ENCODE assay signal across 15 cellular contexts in the genomic region with DNA sequence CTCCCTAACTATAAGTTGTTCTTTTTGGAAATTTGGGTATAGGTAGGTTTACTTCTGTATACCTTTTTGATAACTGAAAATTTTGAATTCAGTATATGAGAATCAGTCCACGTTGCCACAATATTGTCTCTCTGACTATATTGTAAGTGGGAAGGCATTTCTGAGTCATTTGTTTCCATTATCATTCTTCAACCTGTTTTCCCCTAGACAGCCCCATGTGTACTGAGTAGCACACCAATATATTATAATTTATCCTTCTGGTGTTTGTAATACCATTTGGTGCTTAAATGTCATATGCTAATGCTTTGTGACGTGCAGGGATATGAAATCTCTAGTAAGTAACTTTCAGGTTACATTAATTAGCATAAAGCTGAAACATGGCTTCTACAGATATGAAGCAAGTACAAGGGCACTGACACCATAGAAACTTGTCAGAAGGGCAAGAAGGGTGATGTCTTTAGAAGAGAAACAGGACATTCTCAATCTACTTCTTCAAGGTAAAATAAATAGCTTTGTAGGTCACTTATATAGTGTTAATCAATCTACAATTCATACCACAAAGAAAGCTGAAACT. TPM values are rescaled to one million over a fixed set of nuclear protein-coding genes. Genes with fewer than 3 reads are reported as not detected.
DNase-seq lines count a peak whose midpoint lies in the region; ATAC-seq, FAIRE-seq and TF ChIP-seq lines count a peak whose summit lies in the region.
"Had no signal": no experiment of that assay in that cellular context is flagged by ENCODE, and none has a peak within 500 bp of the region (broad histone marks: within the 10 kb centered on the region; RNA-seq: fewer than 3 reads in every experiment).

No MANE protein-coding gene starts in this region.

- peak overlapping the region; percentile 71 for H3K4me3 ChIP-seq in CD4-positive, CD25-positive, alpha-beta regulatory T cell (ENCODE audit: low read depth, low read length)
- H3K4me3 ChIP-seq in adrenal gland = no peak overlapping the region
- H3K4me3 ChIP-seq: ascending aorta, SK-N-MC had no signal

- H3K36me3 ChIP-seq in CD4-positive, CD25-positive, alpha-beta regulatory T cell (ENCODE audit: control insufficient read depth, insufficient read depth, low read length) = no peaks in the 10 kb centered on the region
- no peaks in the 10 kb centered on the region for H3K36me3 ChIP-seq in adrenal gland (replicated peaks in 1 of 2)
- H3K36me3 ChIP-seq: ascending aorta had no signal

- peaks cover 0 to 20% (median 12%) of the 10 kb centered on the region in 4 donors for H3K4me1 Mint-ChIP-seq in CD4-positive, CD25-positive, alpha-beta regulatory T cell
- peaks cover 16% of the 10 kb centered on the region for H3K4me1 Mint-ChIP-seq in activated CD8-positive, alpha-beta T cell treated with anti-CD3 and anti-CD28 coated beads, Interleukin-2, amount 10 ng/mL, durations not matched to agents 7 days and 5 days (ENCODE audit: low read depth)

- TF ChIP-seq CTCF in adrenal gland (IDR thresholded peaks at IDR 0.05) = no peak

- ATAC-seq in CD4-positive, CD25-positive, alpha-beta regulatory T cell (ENCODE audit: low read depth in 2 of 2) = no peak
- ATAC-seq in GM18873 (IDR thresholded peaks at IDR 0.05; ENCODE audit: low FRiP score, unreplicated experiment) = peak; percentile 52
- peak; percentile 30 for ATAC-seq in HG03060 (IDR thresholded peaks at IDR 0.05; ENCODE audit: low read depth, unreplicated experiment)
- peak; percentile 58 for ATAC-seq in activated CD8-positive, alpha-beta T cell treated with anti-CD3 and anti-CD28 coated beads, Interleukin-2, amount 10 ng/mL, durations not matched to agents 7 days and 5 days
- no peak for ATAC-seq in GM18909 (IDR thresholded peaks at IDR 0.05; ENCODE audit: poor library complexity, unreplicated experiment)

- CTCF ChIA-PET in activated CD8-positive, alpha-beta T cell treated with anti-CD3 and anti-CD28 coated beads, Interleukin-2, amount 10 ng/mL, durations not matched to agents 7 days and 5 days (lab: Charles Lee) = interaction anchor here (0.6 to 1.6 kb wide), 2 partner anchors 20 to 24 kb away, joined by 3 to 4 read pairs; no protein-coding TSS in a partner anchor

- no peaks in the 10 kb centered on the region for H3K9me3 Mint-ChIP-seq in CD4-positive, CD25-positive, alpha-beta regulatory T cell
- H3K9me3 Mint-ChIP-seq in activated CD8-positive, alpha-beta T cell treated with anti-CD3 and anti-CD28 coated beads, Interleukin-2, amount 10 ng/mL, durations not matched to agents 7 days and 5 days (ENCODE audit: insufficient read depth) = no peaks in the 10 kb centered on the region

- no peaks in the 10 kb centered on the region for H3K9me3 ChIP-seq in CD4-positive, CD25-positive, alpha-beta regulatory T cell (ENCODE audit: control insufficient read depth in 2 of 2, low read length in 2 of 2)
- no peaks in the 10 kb centered on the region for H3K9me3 ChIP-seq in adrenal gland (replicated peaks in 1 of 3)
- H3K9me3 ChIP-seq: ascending aorta had no signal

- TF ChIP-seq POLR2A in adrenal gland (IDR thresholded peaks at IDR 0.05) = no peak

- peak overlapping the region; percentile 61 for H3K27ac ChIP-seq in CD4-positive, CD25-positive, alpha-beta regulatory T cell (ENCODE audit: insufficient read depth, low read length, poor library complexity, severe bottlenecking)
- H3K27ac ChIP-seq in adrenal gland = no peak overlapping the region
- H3K27ac ChIP-seq: ascending aorta, SK-N-MC had no signal

- POLR2A ChIA-PET in activated CD8-positive, alpha-beta T cell treated with anti-CD3 and anti-CD28 coated beads, Interleukin-2, amount 10 ng/mL, durations not matched to agents 7 days and 5 days (lab: Charles Lee) = no interaction called here

- peak overlapping the region; percentile 77 to 93 (median 87) for H3K4me3 Mint-ChIP-seq in CD4-positive, CD25-positive, alpha-beta regulatory T cell
- H3K4me3 Mint-ChIP-seq in activated CD8-positive, alpha-beta T cell treated with anti-CD3 and anti-CD28 coated beads, Interleukin-2, amount 10 ng/mL, durations not matched to agents 7 days and 5 days = peak overlapping the region; percentile 65

- peak in 2 of 3 donors; percentile 3 to 10 for DNase-seq in CD4-positive, CD25-positive, alpha-beta regulatory T cell
- no peak for DNase-seq in activated CD8-positive, alpha-beta T cell treated with anti-CD3 and anti-CD28 coated beads, Interleukin-2, amount 10 ng/mL, durations not matched to agents 7 days and 5 days
- DNase-seq in frontal cortex (ENCODE audit: low spot score in 2 of 2) (no peak), mesenteric fat pad (ENCODE audit: low spot score) (no peak), adrenal gland (no peak)
- DNase-seq: activated CD4-positive, CD25-positive, alpha-beta regulatory T cell treated with anti-CD3 and anti-CD28 coated beads, Interleukin-2, amount 50 U/mL, for 72 hours; NCI-H1417; NCI-H774 had no signal

- FAIRE-seq in frontal cortex (lab: Jason Lieb, UNC) = no peak
- FAIRE-seq: G401.6 had no signal

- WGBS in adrenal gland, 4 donors = 48 to 76% (median 64%) methylated on average over 2 of the region's 2 CpGs

- H3K27ac Mint-ChIP-seq in CD4-positive, CD25-positive, alpha-beta regulatory T cell = peak overlapping the region; percentile 91 to 94 (median 93)
- H3K27ac Mint-ChIP-seq in activated CD8-positive, alpha-beta T cell treated with anti-CD3 and anti-CD28 coated beads, Interleukin-2, amount 10 ng/mL, durations not matched to agents 7 days and 5 days = no peak overlapping the region

- no peaks in the 10 kb centered on the region for H3K27me3 Mint-ChIP-seq in CD4-positive, CD25-positive, alpha-beta regulatory T cell
- no peaks in the 10 kb centered on the region for H3K27me3 Mint-ChIP-seq in activated CD8-positive, alpha-beta T cell treated with anti-CD3 and anti-CD28 coated beads, Interleukin-2, amount 10 ng/mL, durations not matched to agents 7 days and 5 days (ENCODE audit: low read depth)

- no peaks in the 10 kb centered on the region for H3K27me3 ChIP-seq in CD4-positive, CD25-positive, alpha-beta regulatory T cell (ENCODE audit: control insufficient read depth, insufficient read depth, low read length)
- H3K27me3 ChIP-seq in adrenal gland = no peaks in the 10 kb centered on the region
- H3K27me3 ChIP-seq: ascending aorta had no signal

- no peaks in the 10 kb centered on the region for H3K4me1 ChIP-seq in CD4-positive, CD25-positive, alpha-beta regulatory T cell (ENCODE audit: control insufficient read depth, insufficient read depth, low read length, poor library complexity, severe bottlenecking)
- H3K4me1 ChIP-seq in adrenal gland (replicated peaks in 1 of 2) = no peaks in the 10 kb centered on the region
- H3K4me1 ChIP-seq: ascending aorta had no signal

- H3K36me3 Mint-ChIP-seq in CD4-positive, CD25-positive, alpha-beta regulatory T cell = no peaks in the 10 kb centered on the region
- H3K36me3 Mint-ChIP-seq in activated CD8-positive, alpha-beta T cell treated with anti-CD3 and anti-CD28 coated beads, Interleukin-2, amount 10 ng/mL, durations not matched to agents 7 days and 5 days (ENCODE audit: low read depth) = no peaks in the 10 kb centered on the region

- intact Hi-C loops in adrenal gland (cut with DNase I) = no loop called here

RNA-seq across cellular contexts. Expression of gene PAK3, which starts 27.7 kb away (rescaled TPM):
- total RNA-seq in CD4-positive, CD25-positive, alpha-beta regulatory T cell = 3.7 TPM
- polyA plus RNA-seq in CD4-positive, CD25-positive, alpha-beta regulatory T cell = 1 to 10 TPM in 1 of 4 donors, under 1 TPM in 3; 0.10 to 1.3 (median 0.53) TPM
- under 1 TPM in 1 of 2 experiments, not detected in 1; 0.05 TPM for total RNA-seq in activated CD8-positive, alpha-beta T cell treated with anti-CD3 and anti-CD28 coated beads, Interleukin-2, amount 10 ng/mL, durations not matched to agents 7 days and 5 days
- total RNA-seq in frontal cortex = 102 TPM
- 1.3 TPM for total RNA-seq in mesenteric fat pad
- total RNA-seq in adrenal gland = 10 to 100 TPM in 1 of 8 donors, 1 to 10 TPM in 5, under 1 TPM in 2; 0.68 to 10.3 (median 2.3) TPM
- 1 to 10 TPM; 1.6 to 6.2 (median 5.0) TPM for polyA plus RNA-seq in adrenal gland
- total RNA-seq: HT1080 had no signal

Comparison
In these comparisons a context has a peak if more than half of its experiments do, and no peak if none do; other contexts are left out.
1. ATAC-seq: peak in GM18873 (single experiment), HG03060 (single experiment) and activated CD8-positive, alpha-beta T cell treated with anti-CD3 and anti-CD28 coated beads, Interleukin-2, amount 10 ng/mL, durations not matched to agents 7 days and 5 days (single experiment); none in CD4-positive, CD25-positive, alpha-beta regulatory T cell (0 of 2) and GM18909 (single experiment).
2. DNase-seq: peak in CD4-positive, CD25-positive, alpha-beta regulatory T cell (2 of 3); none in activated CD8-positive, alpha-beta T cell treated with anti-CD3 and anti-CD28 coated beads, Interleukin-2, amount 10 ng/mL, durations not matched to agents 7 days and 5 days (single experiment), frontal cortex (0 of 2), mesenteric fat pad (single experiment) and adrenal gland (0 of 7).